In genomic region chr4:128709268-128709667, GRCh38 we compare ENCODE assay signal across 1 cellular context.
TF ChIP-seq lines count a peak whose summit lies in the region.

No MANE protein-coding gene starts in this region.

TF ChIP-seq in endothelial cell of umbilical vein, 7 proteins besides CTCF, POLR2A, EP300 and RAD21 (continued from another document):
- no peak for TF ChIP-seq JUN (IDR thresholded peaks at IDR 0.05; ENCODE audit: borderline replicate concordance, insufficient read depth, insufficient read length, low read depth)
- no peak for TF ChIP-seq POLR2AphosphoS5 (IDR thresholded peaks at IDR 0.05; ENCODE audit: insufficient read depth, low read depth, low read length)
- no peak for TF ChIP-seq GATA2 (IDR thresholded peaks at IDR 0.05; ENCODE audit: insufficient read depth, insufficient read length, low read depth, low read length)
- no peak for TF ChIP-seq EZH2 (IDR thresholded peaks at IDR 0.05; ENCODE audit: borderline replicate concordance, low read depth, low read length, severe bottlenecking)
